ENCODE assay signal across 8 cellular contexts in genomic region chr1:112803906-112804762, GRCh38.
DNase-seq lines count a peak whose midpoint lies in the region; ATAC-seq, FAIRE-seq and TF ChIP-seq lines count a peak whose summit lies in the region.

No MANE protein-coding gene starts in this region.

- H3K4me1 ChIP-seq in osteoblast (ENCODE audit: insufficient read depth, low read length), result no peaks in the 10 kb centered on the region
- no peaks in the 10 kb centered on the region for H3K4me1 ChIP-seq in aorta (ENCODE audit: control insufficient read depth in 1 of 2, insufficient read depth in 2 of 2, low read length in 2 of 2)

- ATAC-seq in GM18867 (IDR thresholded peaks at IDR 0.05; ENCODE audit: unreplicated experiment) (peak; percentile 88), aorta (ENCODE audit: low FRiP score) (no peak)

- no peaks in the 10 kb centered on the region for H3K4me1 Mint-ChIP-seq in activated T-helper 1 cell treated with anti-CD3 and anti-CD28 coated beads, Interleukin-12 subunit alpha, Interleukin-12 subunit beta, Interleukin-2, Interleukin-4 antibody, amounts not matched to agents 30 ng/mL and 10 ng/mL and 1 ng/mL, durations not matched to agents 14 hours and 24 hours and 36 hours (ENCODE audit: low read depth)

- no peak overlapping the region for H3K4me3 ChIP-seq in AG10803 (ENCODE audit: low read length)
- no peak overlapping the region for H3K4me3 ChIP-seq in osteoblast (ENCODE audit: insufficient read depth, low read length)
- no peak overlapping the region for H3K4me3 ChIP-seq in aorta (ENCODE audit: low read length in 2 of 2)

- peak; percentile 56 for DNase-seq in AG10803 (ENCODE audit: low read depth)
- DNase-seq in HTR-8/SVneo (ENCODE audit: insufficient read length, low spot score), result peak; percentile 57
- DNase-seq in activated T-helper 1 cell treated with anti-CD3 and anti-CD28 coated beads, Interleukin-12 subunit alpha, Interleukin-12 subunit beta, Interleukin-2, Interleukin-4 antibody, amounts not matched to agents 30 ng/mL and 10 ng/mL and 1 ng/mL, durations not matched to agents 14 hours and 24 hours and 36 hours (ENCODE audit: low spot score), result peak; percentile 29
- DNase-seq in foreskin melanocyte, result peak; percentile 24
- DNase-seq in osteoblast (ENCODE audit: insufficient read length, low spot score, missing footprints), result peak; percentile 88
- DNase-seq in aorta, result peak; percentile 74 to 80

- no peak overlapping the region for H3K27ac ChIP-seq in osteoblast (ENCODE audit: low read depth, low read length)
- no peak overlapping the region for H3K27ac ChIP-seq in aorta (ENCODE audit: low read depth in 1 of 2, low read length in 2 of 2)

- H3K9me3 ChIP-seq in osteoblast (ENCODE audit: low read depth, low read length) (no peaks in the 10 kb centered on the region), aorta (ENCODE audit: control insufficient read depth, low read length) (no peaks in the 10 kb centered on the region)

- H3K27ac Mint-ChIP-seq in activated T-helper 1 cell treated with anti-CD3 and anti-CD28 coated beads, Interleukin-12 subunit alpha, Interleukin-12 subunit beta, Interleukin-2, Interleukin-4 antibody, amounts not matched to agents 30 ng/mL and 10 ng/mL and 1 ng/mL, durations not matched to agents 14 hours and 24 hours and 36 hours, result no peak overlapping the region

- H4K20me1 ChIP-seq in osteoblast (ENCODE audit: insufficient read depth, low read length), result no peaks in the 10 kb centered on the region

- H3K4me3 Mint-ChIP-seq in activated T-helper 1 cell treated with anti-CD3 and anti-CD28 coated beads, Interleukin-12 subunit alpha, Interleukin-12 subunit beta, Interleukin-2, Interleukin-4 antibody, amounts not matched to agents 30 ng/mL and 10 ng/mL and 1 ng/mL, durations not matched to agents 14 hours and 24 hours and 36 hours, result no peak overlapping the region

- FAIRE-seq in HTR-8/SVneo (lab: Jason Lieb, UNC), result no peak

- H3K36me3 Mint-ChIP-seq in activated T-helper 1 cell treated with anti-CD3 and anti-CD28 coated beads, Interleukin-12 subunit alpha, Interleukin-12 subunit beta, Interleukin-2, Interleukin-4 antibody, amounts not matched to agents 30 ng/mL and 10 ng/mL and 1 ng/mL, durations not matched to agents 14 hours and 24 hours and 36 hours (ENCODE audit: low read depth), result no peaks in the 10 kb centered on the region

- intact Hi-C loops in activated T-helper 1 cell treated with anti-CD3 and anti-CD28 coated beads, Interleukin-12 subunit alpha, Interleukin-12 subunit beta, Interleukin-2, Interleukin-4 antibody, amounts not matched to agents 30 ng/mL and 10 ng/mL and 1 ng/mL, durations not matched to agents 14 hours and 24 hours and 36 hours (cut with micrococcal nuclease), result loop anchor here (1.0 kb wide), 2 partner anchors 88 to 413 kb away; no protein-coding TSS in a partner anchor
- intact Hi-C loops in aorta (cut with DNase I), result loop anchor here (2.0 to 5.0 kb wide), 2 partner anchors 87 kb away; partner anchors contain the start of gene PPM1J (in 1 of the 2)

- no peaks in the 10 kb centered on the region for H3K27me3 ChIP-seq in osteoblast (ENCODE audit: insufficient read depth, low read length)
- no peaks in the 10 kb centered on the region for H3K27me3 ChIP-seq in aorta (ENCODE audit: control insufficient read depth in 1 of 2, insufficient read depth in 2 of 2, low read length in 1 of 2)

- no peaks in the 10 kb centered on the region for H3K9me3 Mint-ChIP-seq in activated T-helper 1 cell treated with anti-CD3 and anti-CD28 coated beads, Interleukin-12 subunit alpha, Interleukin-12 subunit beta, Interleukin-2, Interleukin-4 antibody, amounts not matched to agents 30 ng/mL and 10 ng/mL and 1 ng/mL, durations not matched to agents 14 hours and 24 hours and 36 hours

- peak; percentile 63 for TF ChIP-seq CTCF in AG10803 (conservative IDR thresholded peaks at IDR 0.05; ENCODE audit: low read length)
- TF ChIP-seq CTCF in osteoblast (IDR thresholded peaks at IDR 0.05; ENCODE audit: extremely low read depth, low read depth, low read length), result peak; percentile 95

- WGBS in aorta, 2 donors, result 49 to 53% methylated on average over 10 of the region's 10 CpGs

- H3K27me3 Mint-ChIP-seq in activated T-helper 1 cell treated with anti-CD3 and anti-CD28 coated beads, Interleukin-12 subunit alpha, Interleukin-12 subunit beta, Interleukin-2, Interleukin-4 antibody, amounts not matched to agents 30 ng/mL and 10 ng/mL and 1 ng/mL, durations not matched to agents 14 hours and 24 hours and 36 hours (ENCODE audit: insufficient read depth), result peaks cover 5% of the 10 kb centered on the region

- no peak overlapping the region for H3K4me2 ChIP-seq in osteoblast (ENCODE audit: insufficient read depth, low read length)

- H3K79me2 ChIP-seq in osteoblast (ENCODE audit: insufficient read depth, low read length), result no peaks in the 10 kb centered on the region

- no peak overlapping the region for H2AFZ ChIP-seq in osteoblast (ENCODE audit: low read length)

- H3K36me3 ChIP-seq in osteoblast (ENCODE audit: insufficient read depth, low read length) (no peaks in the 10 kb centered on the region), aorta (ENCODE audit: control insufficient read depth in 1 of 2, insufficient read depth in 2 of 2, low read length in 1 of 2) (no peaks in the 10 kb centered on the region)

TF ChIP-seq in PFSK-1, 5 proteins besides CTCF, POLR2A, EP300 and RAD21:
- TF ChIP-seq FOXP2 (optimal IDR thresholded peaks at IDR 0.05; ENCODE audit: borderline replicate concordance, extremely low read depth, extremely low read length, insufficient read depth) (peak; percentile 48), REST (IDR thresholded peaks at IDR 0.05; ENCODE audit: insufficient read depth in 1 of 2, low read depth in 2 of 2, low read length in 2 of 2) (no peak)

Comparison
In these comparisons a context has a peak if more than half of its experiments do, and no peak if none do; other contexts are left out.
1. DNase-seq: peak in every context shown above with its lines; median percentile 88 in osteoblast; 77 in aorta; 57 in HTR-8/SVneo; 56 in AG10803; 29 in activated T-helper 1 cell treated with anti-CD3 and anti-CD28 coated beads, Interleukin-12 subunit alpha, Interleukin-12 subunit beta, Interleukin-2, Interleukin-4 antibody, amounts not matched to agents 30 ng/mL and 10 ng/mL and 1 ng/mL, durations not matched to agents 14 hours and 24 hours and 36 hours; 24 in foreskin melanocyte.